Comparison of ENCODE assay signal across 1 cellular context in genomic region chr22:35589071-35589735, GRCh38.
TF ChIP-seq lines count a peak whose summit lies in the region.

No MANE protein-coding gene starts in this region.

TF ChIP-seq in A549, 52 proteins besides CTCF, POLR2A, EP300 and RAD21 (continued from another document):
- no peak for TF ChIP-seq E2F6 (IDR thresholded peaks at IDR 0.05; ENCODE audit: borderline replicate concordance, low read depth)
- peak; percentile 82 to 96 for TF ChIP-seq CEBPB (IDR thresholded peaks at IDR 0.05)
- TF ChIP-seq USF2 (IDR thresholded peaks at IDR 0.05) = no peak
- no peak for TF ChIP-seq RNF2 (IDR thresholded peaks at IDR 0.05; ENCODE audit: borderline replicate concordance, low read depth)
- TF ChIP-seq HOXB5 (CRISPR knock-in tag; IDR thresholded peaks at IDR 0.05) = no peak
- peak; percentile 41; the same call in 1 of the 2 replicates for TF ChIP-seq HEYL (CRISPR knock-in tag; IDR thresholded peaks at IDR 0.05)
- TF ChIP-seq HDAC2 (IDR thresholded peaks at IDR 0.05) = no peak
- TF ChIP-seq PHF8 (IDR thresholded peaks at IDR 0.05; ENCODE audit: borderline replicate concordance, low read depth) = no peak
- TF ChIP-seq ZFP36 (IDR thresholded peaks at IDR 0.05; ENCODE audit: borderline replicate concordance, partially characterized antibody) = no peak
- TF ChIP-seq ELK1 (IDR thresholded peaks at IDR 0.05; ENCODE audit: low read depth, low read length) = no peak
- TF ChIP-seq BCL3 (IDR thresholded peaks at IDR 0.05) = peak; percentile 67; the same call in 1 of the 3 replicates
- peak; percentile 64 for TF ChIP-seq MAX (IDR thresholded peaks at IDR 0.05)
- TF ChIP-seq CBX8 (IDR thresholded peaks at IDR 0.05) = no peak
TF ChIP-seq in A549: peak in this region for 13.
